9 cellular contexts compared by ENCODE assay signal in the genomic region with DNA sequence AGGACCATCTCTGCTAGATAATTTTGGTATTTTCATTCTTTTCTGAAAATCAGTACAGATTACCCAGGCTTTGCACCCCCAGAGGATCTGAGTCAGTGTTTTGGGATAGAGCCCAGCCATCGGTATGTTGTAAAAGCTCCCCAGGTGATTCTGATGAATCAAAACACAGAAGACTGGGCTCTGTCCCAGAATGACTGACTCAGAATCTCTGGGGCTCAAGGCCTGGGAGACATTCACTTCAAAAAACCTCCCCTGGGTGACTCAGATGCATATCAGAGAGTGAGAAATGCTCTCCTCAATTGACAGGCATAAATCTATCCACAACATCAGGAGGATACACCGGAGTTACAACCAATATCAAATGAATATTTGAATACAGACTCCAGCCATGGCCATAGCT. TPM values are rescaled to one million over a fixed set of nuclear protein-coding genes. Genes with fewer than 3 reads are reported as not detected.
DNase-seq lines count a peak whose midpoint lies in the region; TF ChIP-seq lines count a peak whose summit lies in the region.
"Had no signal": no experiment of that assay in that cellular context is flagged by ENCODE, and none has a peak within 500 bp of the region (broad histone marks: within the 10 kb centered on the region; RNA-seq: fewer than 3 reads in every experiment).

No MANE protein-coding gene starts in this region.

- H3K36me3 ChIP-seq in HUES48 (ENCODE audit: control insufficient read depth, insufficient read depth, low read length) (no peaks in the 10 kb centered on the region), transverse colon (no peaks in the 10 kb centered on the region)

- H3K4me3 ChIP-seq in HUES48 (ENCODE audit: low read depth, low read length) (no peak overlapping the region), cardiac fibroblast (replicated peaks in 1 of 2; ENCODE audit: low read depth in 2 of 2, low read length in 2 of 2) (no peak overlapping the region), transverse colon (no peak overlapping the region)

- no peaks in the 10 kb centered on the region for H3K9me3 ChIP-seq in HUES48 (ENCODE audit: control insufficient read depth, insufficient read depth, low read length)
- H3K9me3 ChIP-seq in transverse colon = no peaks in the 10 kb centered on the region

- peak; percentile 50 for DNase-seq in AG09319 (ENCODE audit: extremely low read depth, low read depth)
- peak; percentile 62 to 98 for DNase-seq in cardiac fibroblast (ENCODE audit: low read depth in 2 of 2)
- DNase-seq in myocyte (ENCODE audit: low read depth) = peak; percentile 40
- DNase-seq in NCI-H1092 (lab: John Stamatoyannopoulos, UW) = no peak
- DNase-seq in transverse colon = no peak
- no peak for DNase-seq in MV-4-11 (lab: John Stamatoyannopoulos, UW)
- DNase-seq in NCI-H510A (lab: John Stamatoyannopoulos, UW) = no peak
- DNase-seq: effector CD4-positive, alpha-beta T cell had no signal

- H3K27ac ChIP-seq in HUES48 (ENCODE audit: low read depth, low read length) (peak overlapping the region; percentile 79), transverse colon (no peak overlapping the region)

- 37 to 39% methylated on average over 2 of the region's 2 CpGs for WGBS in transverse colon (ENCODE audit: low coverage in 1 of 2), 2 donors

- TF ChIP-seq POLR2A in transverse colon (IDR thresholded peaks at IDR 0.05) = no peak

- no peak for TF ChIP-seq CTCF in AG09319 (IDR thresholded peaks at IDR 0.05; ENCODE audit: low read depth, low read length)
- no peak for TF ChIP-seq CTCF in cardiac fibroblast (IDR thresholded peaks at IDR 0.05; ENCODE audit: low read depth, low read length)
- no peak for TF ChIP-seq CTCF in transverse colon (IDR thresholded peaks at IDR 0.05)

- no peak for TF ChIP-seq EP300 in transverse colon (IDR thresholded peaks at IDR 0.05; ENCODE audit: low read depth)

- H3K4me1 ChIP-seq in HUES48 (ENCODE audit: control insufficient read depth, insufficient read depth, low read length) (peaks cover 25% of the 10 kb centered on the region), transverse colon (no peaks in the 10 kb centered on the region)

- in situ Hi-C loops in transverse colon (cut with MboI; ENCODE audit: low pct_ligation_motif_present in 1 of 4, low pct_unique_long_range_greater_than_20kb in 1 of 4, low sequenced_read_pairs in 3 of 4) = no loop called here

- intact Hi-C loops in transverse colon (cut with DNase I; ENCODE audit: low total_unique reads) = loop anchor here (1.0 kb wide), 1 partner anchor 34 kb away; no protein-coding TSS in a partner anchor

- no peaks in the 10 kb centered on the region for H3K27me3 ChIP-seq in HUES48 (ENCODE audit: control insufficient read depth, insufficient read depth, low read length)
- H3K27me3 ChIP-seq in transverse colon = no peaks in the 10 kb centered on the region

- H3K9ac ChIP-seq in HUES48 (ENCODE audit: low read depth, low read length) = no peak overlapping the region

RNA-seq across cellular contexts. Expression of gene SLC35F4, which starts 32.6 kb away (rescaled TPM):
- total RNA-seq in myocyte (not detected in 2 replicates), transverse colon (not detected)
- not detected for polyA plus RNA-seq in myocyte (2012)

Comparison
In these comparisons a context has a peak if more than half of its experiments do, and no peak if none do; other contexts are left out.
1. DNase-seq: peak in AG09319 (single experiment), cardiac fibroblast (2 of 2) and myocyte (single experiment); none in NCI-H1092 (single experiment), transverse colon (single experiment), MV-4-11 (single experiment) and NCI-H510A (single experiment).